In the genomic region with DNA sequence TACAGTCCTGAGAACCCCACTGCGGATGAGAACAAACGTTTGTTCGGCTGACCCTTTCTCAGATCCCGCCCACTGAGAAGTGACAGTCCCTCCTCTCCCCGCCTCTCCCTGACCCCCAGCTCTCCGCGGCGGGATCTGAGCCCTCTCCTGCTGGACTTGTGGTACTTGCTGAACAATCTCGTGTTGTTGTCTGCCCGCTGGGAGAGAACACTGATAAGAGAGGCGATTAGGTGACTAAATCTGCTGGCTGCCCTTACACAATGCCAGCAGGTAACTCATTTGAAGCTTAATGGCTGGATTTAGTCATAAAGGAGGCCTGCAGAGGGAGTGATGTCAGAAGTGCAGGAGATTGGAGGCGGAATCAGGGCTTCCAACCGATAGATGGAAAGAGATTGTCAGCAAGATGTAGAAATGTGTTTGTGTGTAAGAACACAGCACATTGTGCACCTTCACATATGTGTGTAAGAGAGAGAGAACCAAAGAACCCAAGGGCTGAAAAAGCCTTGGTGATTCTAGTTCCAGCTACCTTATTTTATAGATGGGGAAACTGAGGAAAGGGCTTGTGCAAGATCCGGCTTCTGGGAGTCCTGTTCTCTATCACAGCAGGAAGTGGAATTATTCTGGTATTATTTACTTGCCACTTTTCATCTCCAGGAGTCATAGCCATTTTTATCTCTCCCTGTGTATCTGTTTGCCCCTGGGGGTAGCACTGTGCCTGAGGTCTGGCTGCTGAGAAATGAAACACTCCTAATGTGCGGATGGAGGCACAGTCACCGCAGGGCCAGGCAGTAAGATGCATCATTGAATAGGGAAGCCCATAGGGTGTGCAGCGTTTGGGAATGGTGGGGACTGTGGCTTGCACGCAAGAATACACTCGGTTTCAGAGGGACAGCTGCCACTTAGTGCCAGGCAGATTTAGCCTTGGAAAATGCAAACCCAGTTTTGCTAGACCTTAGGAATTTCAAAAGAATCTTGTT, we compare ENCODE assay signal across 12 cellular contexts.
A peak's percentile ranks its signal among the peaks of the same experiment; 100 is the strongest.
DNase-seq lines count a peak whose midpoint lies in the region; TF ChIP-seq lines count a peak whose summit lies in the region.
"Had no signal": no experiment of that assay in that cellular context is flagged by ENCODE, and none has a peak within 500 bp of the region (broad histone marks: within the 10 kb centered on the region; RNA-seq: fewer than 3 reads in every experiment).

No MANE protein-coding gene starts in this region.

- H4K20me1 ChIP-seq in smooth muscle cell (ENCODE audit: low read depth): no peaks in the 10 kb centered on the region

- peak overlapping the region; percentile 65 for H2AFZ ChIP-seq in smooth muscle cell (ENCODE audit: low read depth)

- H3F3A ChIP-seq in smooth muscle cell (ENCODE audit: low read depth): peaks cover 9% of the 10 kb centered on the region

- H3K9ac ChIP-seq in HUES64 (ENCODE audit: low read depth, low read length) (no peak overlapping the region), smooth muscle cell (ENCODE audit: low read depth) (no peak overlapping the region)

- H3K9me3 ChIP-seq in HUES64 (ENCODE audit: insufficient read depth, low read depth, low read length) (peaks cover 3% of the 10 kb centered on the region; the same call in 1 of the 2 replicates), smooth muscle cell (replicated peaks; ENCODE audit: low read depth) (no peaks in the 10 kb centered on the region)

- peak overlapping the region; percentile 2 for H3K4me3 ChIP-seq in HUES64 (ENCODE audit: low read length)
- no peak overlapping the region for H3K4me3 ChIP-seq in smooth muscle cell
- H3K4me3 ChIP-seq: SK-N-MC had no signal

- no peaks in the 10 kb centered on the region for H3K79me2 ChIP-seq in smooth muscle cell (ENCODE audit: low read depth)

- peak; percentile 80 for DNase-seq in iPS-NIHi7 (ENCODE audit: extremely low spot score)
- no peak for DNase-seq in smooth muscle cell (lab: John Stamatoyannopoulos, UW; ENCODE audit: unreplicated experiment)
- DNase-seq in MV-4-11 (lab: John Stamatoyannopoulos, UW): no peak
- no peak for DNase-seq in DMS 273 treated with DMSO at 0.1 percent for 48 hours (lab: John Stamatoyannopoulos, UW)
- no peak for DNase-seq in middle frontal gyrus (ENCODE audit: extremely low spot score, low spot score)
- DNase-seq: activated T-cell treated with anti-CD3 and anti-CD28 coated beads, Interleukin-2, amount 50 U/mL, for 1 hour; CD8-positive, alpha-beta memory T cell; NCI-H1048; NCI-H526 treated with DMSO at 0.1 percent for 48 hours had no signal

- H3K4me2 ChIP-seq in smooth muscle cell: peak overlapping the region; percentile 56

- H3K27ac ChIP-seq in HUES64 (ENCODE audit: low read depth, low read length) (no peak overlapping the region), VCaP (peak overlapping the region; percentile 43), smooth muscle cell (ENCODE audit: low read depth) (peak overlapping the region; percentile 33)
- H3K27ac ChIP-seq: SK-N-MC had no signal

- H3K27me3 ChIP-seq in HUES64 (ENCODE audit: insufficient read depth, low read length) (peaks cover 6% of the 10 kb centered on the region), smooth muscle cell (ENCODE audit: low read depth) (no peaks in the 10 kb centered on the region)

- 27% methylated on average over 19 of the region's 19 CpGs for WGBS in HUES64
- WGBS in smooth muscle cell (ENCODE audit: low lambda C conversion rate): 31% methylated on average over 19 of the region's 19 CpGs

- peaks cover 13% of the 10 kb centered on the region; the same call in 1 of the 2 replicates for H3K4me1 ChIP-seq in HUES64 (ENCODE audit: insufficient read depth, low read length)
- H3K4me1 ChIP-seq in smooth muscle cell (ENCODE audit: low read depth): peaks cover 17% of the 10 kb centered on the region

- H3K36me3 ChIP-seq in HUES64 (ENCODE audit: insufficient read depth, low read length) (no peaks in the 10 kb centered on the region), smooth muscle cell (ENCODE audit: low read depth) (no peaks in the 10 kb centered on the region)

- TF ChIP-seq CTCF in VCaP (conservative IDR thresholded peaks at IDR 0.05) (peak; percentile 46), smooth muscle cell (IDR thresholded peaks at IDR 0.05; ENCODE audit: borderline replicate concordance, insufficient read depth, poor library complexity, severe bottlenecking) (no peak)
